Comparison of ENCODE assay signal across 9 cellular contexts in genomic region chr1:207753611-207754010, GRCh38. TPM values are rescaled to one million over a fixed set of nuclear protein-coding genes. Genes with fewer than 3 reads are reported as not detected.
DNase-seq lines count a peak whose midpoint lies in the region; ATAC-seq and TF ChIP-seq lines count a peak whose summit lies in the region.
"Had no signal": no experiment of that assay in that cellular context is flagged by ENCODE, and none has a peak within 500 bp of the region (broad histone marks: within the 10 kb centered on the region; RNA-seq: fewer than 3 reads in every experiment).

No MANE protein-coding gene starts in this region.

- WGBS in ovary, 3 donors, result 76 to 81% (median 80%) methylated on average over 7 of the region's 7 CpGs

- H3K4me1 Mint-ChIP-seq in endothelial cell (ENCODE audit: unreplicated experiment), result peaks cover 42% of the 10 kb centered on the region

- H3K9me3 Mint-ChIP-seq in endothelial cell (ENCODE audit: unreplicated experiment), result no peaks in the 10 kb centered on the region

- H3K36me3 ChIP-seq in DOHH2 (ENCODE audit: control insufficient read depth, low read length) (peaks cover 24% of the 10 kb centered on the region), OCI-LY3 (replicated peaks; ENCODE audit: low read depth, low read length) (peaks cover 16% of the 10 kb centered on the region), ovary (no peaks in the 10 kb centered on the region)

- no peak for TF ChIP-seq POLR2A in ovary (IDR thresholded peaks at IDR 0.05)

- H3K27ac ChIP-seq in DOHH2 (ENCODE audit: low read depth, low read length), result no peak overlapping the region
- H3K27ac ChIP-seq in OCI-LY3 (ENCODE audit: low read length), result no peak overlapping the region
- H3K27ac ChIP-seq in ovary, result no peak overlapping the region
- no peak overlapping the region for H3K27ac ChIP-seq in caudate nucleus (ENCODE audit: low read depth, low read length)

- no peak overlapping the region for H2AFZ ChIP-seq in OCI-LY3 (ENCODE audit: low read depth, low read length)

- H4K20me1 ChIP-seq in DOHH2 (ENCODE audit: control insufficient read depth, insufficient read depth, low read depth, low read length) (peaks cover 15% of the 10 kb centered on the region; the same call in 1 of the 2 replicates), OCI-LY3 (ENCODE audit: insufficient read depth, low read length) (peaks cover 54% of the 10 kb centered on the region)

- H3K27ac Mint-ChIP-seq in endothelial cell (ENCODE audit: unreplicated experiment), result no peak overlapping the region

- H3K4me3 ChIP-seq in DOHH2 (ENCODE audit: low read length) (peak overlapping the region; percentile 79), OCI-LY3 (ENCODE audit: low read length) (peak overlapping the region; percentile 80), ovary (peak overlapping the region; percentile 89)

- no peak overlapping the region for H3K9ac ChIP-seq in OCI-LY3 (ENCODE audit: low read length)

- intact Hi-C loops in ovary (cut with DNase I), result no loop called here

- H3K4me2 ChIP-seq in DOHH2 (ENCODE audit: low read length), result peak overlapping the region; percentile 77
- H3K4me2 ChIP-seq in OCI-LY3 (ENCODE audit: low read length), result peak overlapping the region; percentile 80

- H3K9me3 ChIP-seq in DOHH2 (ENCODE audit: control insufficient read depth, insufficient read depth, low read length) (no peaks in the 10 kb centered on the region), OCI-LY3 (ENCODE audit: insufficient read depth, low read length) (no peaks in the 10 kb centered on the region), ovary (no peaks in the 10 kb centered on the region)

- H3K4me3 Mint-ChIP-seq in endothelial cell (ENCODE audit: unreplicated experiment), result peak overlapping the region; percentile 100

- no peak for DNase-seq in endothelial cell (ENCODE audit: low spot score)
- DNase-seq in ovary, result no peak
- DNase-seq in caudate nucleus (lab: John Stamatoyannopoulos, UW), result no peak
- DNase-seq in NCI-H1694 (lab: John Stamatoyannopoulos, UW), result no peak
- DNase-seq: substantia nigra had no signal

- no peaks in the 10 kb centered on the region for H3K9me2 ChIP-seq in DOHH2 (replicated peaks; ENCODE audit: control insufficient read depth, low read length)

- ATAC-seq in HG03565 (IDR thresholded peaks at IDR 0.05; ENCODE audit: unreplicated experiment), result no peak
- no peak for ATAC-seq in HG03571 (IDR thresholded peaks at IDR 0.05; ENCODE audit: unreplicated experiment)

- H3K27me3 ChIP-seq in DOHH2 (ENCODE audit: control insufficient read depth, low read length), result no peaks in the 10 kb centered on the region
- no peaks in the 10 kb centered on the region for H3K27me3 ChIP-seq in OCI-LY3 (ENCODE audit: low read depth, low read length)
- no peaks in the 10 kb centered on the region for H3K27me3 ChIP-seq in ovary

- TF ChIP-seq CTCF in DOHH2 (IDR thresholded peaks at IDR 0.05; ENCODE audit: low read depth, low read length, poor library complexity, severe bottlenecking) (no peak), OCI-LY3 (IDR thresholded peaks at IDR 0.05; ENCODE audit: low read depth, low read length) (no peak), endothelial cell (IDR thresholded peaks at IDR 0.05; ENCODE audit: unreplicated experiment) (no peak), ovary (IDR thresholded peaks at IDR 0.05) (no peak)

- peaks cover 11% of the 10 kb centered on the region for H3K36me3 Mint-ChIP-seq in endothelial cell (ENCODE audit: low read depth, unreplicated experiment)

- H3K27me3 Mint-ChIP-seq in endothelial cell (ENCODE audit: unreplicated experiment), result peaks cover 5% of the 10 kb centered on the region

- peaks cover 9% of the 10 kb centered on the region; the same call in 1 of the 2 replicates for H3F3A ChIP-seq in DOHH2 (ENCODE audit: control insufficient read depth, insufficient read depth)

- peaks cover 58% of the 10 kb centered on the region for H3K4me1 ChIP-seq in DOHH2 (ENCODE audit: control insufficient read depth, low read length)
- peaks cover 49% of the 10 kb centered on the region for H3K4me1 ChIP-seq in OCI-LY3 (ENCODE audit: low read length)
- peaks cover 19% of the 10 kb centered on the region for H3K4me1 ChIP-seq in ovary (ENCODE audit: insufficient read depth)

- H3K79me2 ChIP-seq in DOHH2 (ENCODE audit: control insufficient read depth, low read length), result peaks cover 69% of the 10 kb centered on the region
- peaks cover 71% of the 10 kb centered on the region for H3K79me2 ChIP-seq in OCI-LY3 (ENCODE audit: low read length)

- TF ChIP-seq EP300 in ovary (IDR thresholded peaks at IDR 0.05), result no peak

RNA-seq across cellular contexts. Expression of gene CD46, which starts 1.8 kb away (rescaled TPM):
- total RNA-seq in endothelial cell (ENCODE audit: unreplicated experiment) (116 TPM), ovary (100 to 1,000 TPM in 6 of 7 donors, 10 to 100 TPM in 1; 95.0 to 165 (median 121) TPM)
- 100 to 1,000 TPM in 1 of 2 donors, 10 to 100 TPM in 1; 78.8 to 142 TPM for polyA plus RNA-seq in ovary
